In genomic region chr11:13965337-13965736, GRCh38 we compare ENCODE assay signal across 17 cellular contexts. TPM values are rescaled to one million over a fixed set of nuclear protein-coding genes. Genes with fewer than 3 reads are reported as not detected.
A peak's percentile ranks its signal among the peaks of the same experiment; 100 is the strongest.
DNase-seq lines count a peak whose midpoint lies in the region; ATAC-seq lines count a peak whose summit lies in the region.
"Had no signal": no experiment of that assay in that cellular context is flagged by ENCODE, and none has a peak within 500 bp of the region (broad histone marks: within the 10 kb centered on the region; RNA-seq: fewer than 3 reads in every experiment).

No MANE protein-coding gene starts in this region.

- peaks cover 24 to 31% of the 10 kb centered on the region in 2 donors for H3K4me1 ChIP-seq in duodenal mucosa (ENCODE audit: control insufficient read depth in 1 of 2, insufficient read depth in 2 of 2, low read length in 2 of 2)

- H3K4me3 ChIP-seq in duodenal mucosa (ENCODE audit: low read depth in 1 of 2, low read length in 2 of 2) = peak overlapping the region; percentile 74 to 80

- H3K4me3 Mint-ChIP-seq in activated naive CD8-positive, alpha-beta T cell = peak overlapping the region; percentile 56
- no peak overlapping the region for H3K4me3 Mint-ChIP-seq in activated naive CD8-positive, alpha-beta T cell treated with anti-CD3 and anti-CD28 coated beads, Interleukin-2, amount 50 U/mL, for 24 hours
- no peak overlapping the region for H3K4me3 Mint-ChIP-seq in immature natural killer cell

- no peaks in the 10 kb centered on the region for H3K36me3 ChIP-seq in duodenal mucosa (ENCODE audit: control insufficient read depth in 1 of 2, insufficient read depth in 2 of 2, low read length in 2 of 2)

- peak overlapping the region; percentile 36 for H3K27ac ChIP-seq in duodenal mucosa (ENCODE audit: low read depth, low read length)

- DNase-seq in activated naive CD8-positive, alpha-beta T cell treated with anti-CD3 and anti-CD28 coated beads, Interleukin-2, amount 50 U/mL, for 24 hours = no peak
- DNase-seq in mucosa of gallbladder (ENCODE audit: low spot score) (peak; percentile 78), NCI-H1092 treated with DMSO at 0.1 percent for 48 hours (lab: John Stamatoyannopoulos, UW) (no peak), immature natural killer cell (no peak)
- no peak for DNase-seq in activated CD4-positive, CD25-positive, alpha-beta regulatory T cell (lab: John Stamatoyannopoulos, UW)
- DNase-seq in stimulated activated naive CD8-positive, alpha-beta T cell treated with anti-CD3 and anti-CD28 coated beads, Interleukin-15, Interleukin-2, amounts not matched to agents 100 U/mL and 50 U/mL, for 24 hours = no peak
- DNase-seq: ACHN; central memory CD4-positive, alpha-beta T cell; naive B cell; NCI-H345; OCI-M1; right cardiac atrium; stimulated activated CD4-positive, alpha-beta T cell treated with anti-CD3 and anti-CD28 coated beads, Interleukin-4, amount 100 ng/mL, for 4 hours had no signal

- peaks cover 7% of the 10 kb centered on the region for H3K36me3 Mint-ChIP-seq in activated naive CD8-positive, alpha-beta T cell
- H3K36me3 Mint-ChIP-seq in activated naive CD8-positive, alpha-beta T cell treated with anti-CD3 and anti-CD28 coated beads, Interleukin-2, amount 50 U/mL, for 24 hours (ENCODE audit: low read depth) = no peaks in the 10 kb centered on the region
- no peaks in the 10 kb centered on the region for H3K36me3 Mint-ChIP-seq in immature natural killer cell

- H3K27ac Mint-ChIP-seq in activated naive CD8-positive, alpha-beta T cell = no peak overlapping the region
- no peak overlapping the region for H3K27ac Mint-ChIP-seq in activated naive CD8-positive, alpha-beta T cell treated with anti-CD3 and anti-CD28 coated beads, Interleukin-2, amount 50 U/mL, for 24 hours
- H3K27ac Mint-ChIP-seq in immature natural killer cell = no peak overlapping the region

- H3K9me3 ChIP-seq in duodenal mucosa (ENCODE audit: control insufficient read depth in 1 of 2, low read length in 2 of 2) = no peaks in the 10 kb centered on the region

- H3K9ac ChIP-seq in duodenal mucosa (ENCODE audit: low read depth in 1 of 2, low read length in 2 of 2) = peak overlapping the region; percentile 61 to 80

- H3K27me3 ChIP-seq in duodenal mucosa (ENCODE audit: control insufficient read depth in 1 of 2, insufficient read depth in 2 of 2, low read length in 2 of 2) = peaks cover 9 to 10% of the 10 kb centered on the region in 2 donors

- H3K27me3 Mint-ChIP-seq in activated naive CD8-positive, alpha-beta T cell = peaks cover 27% of the 10 kb centered on the region
- peaks cover 46% of the 10 kb centered on the region for H3K27me3 Mint-ChIP-seq in activated naive CD8-positive, alpha-beta T cell treated with anti-CD3 and anti-CD28 coated beads, Interleukin-2, amount 50 U/mL, for 24 hours
- peaks cover 10 to 15% (median 15%) of the 10 kb centered on the region in 3 donors for H3K27me3 Mint-ChIP-seq in immature natural killer cell (ENCODE audit: low read depth in 3 of 3)

- no peak for ATAC-seq in activated naive CD8-positive, alpha-beta T cell treated with anti-CD3 and anti-CD28 coated beads, Interleukin-2, amount 50 U/mL, for 24 hours
- no peak for ATAC-seq in stimulated activated naive CD8-positive, alpha-beta T cell treated with anti-CD3 and anti-CD28 coated beads, Interleukin-15, Interleukin-2, amounts not matched to agents 100 U/mL and 50 U/mL, for 24 hours

- H3K9me3 Mint-ChIP-seq in activated naive CD8-positive, alpha-beta T cell (ENCODE audit: low read depth) = no peaks in the 10 kb centered on the region
- no peaks in the 10 kb centered on the region for H3K9me3 Mint-ChIP-seq in activated naive CD8-positive, alpha-beta T cell treated with anti-CD3 and anti-CD28 coated beads, Interleukin-2, amount 50 U/mL, for 24 hours
- no peaks in the 10 kb centered on the region for H3K9me3 Mint-ChIP-seq in immature natural killer cell
- H3K9me3 Mint-ChIP-seq: naive B cell had no signal

- H3K4me1 Mint-ChIP-seq in activated naive CD8-positive, alpha-beta T cell (ENCODE audit: low read depth) = peaks cover 19% of the 10 kb centered on the region
- peaks cover 20% of the 10 kb centered on the region for H3K4me1 Mint-ChIP-seq in activated naive CD8-positive, alpha-beta T cell treated with anti-CD3 and anti-CD28 coated beads, Interleukin-2, amount 50 U/mL, for 24 hours
- H3K4me1 Mint-ChIP-seq in immature natural killer cell = peaks cover 0 to 9% of the 10 kb centered on the region in 2 donors

RNA-seq across cellular contexts. Expression of gene SPON1, which starts 2.8 kb away (rescaled TPM):
- 195 TPM for total RNA-seq in mucosa of gallbladder
- polyA plus RNA-seq in immature natural killer cell = 1 to 10 TPM in 1 of 3 donors, under 1 TPM in 2; 0.22 to 1.1 (median 0.74) TPM
- polyA plus RNA-seq: endothelial cell of umbilical vein, keratinocyte had no signal
